8 cellular contexts compared by ENCODE assay signal in the genomic region with DNA sequence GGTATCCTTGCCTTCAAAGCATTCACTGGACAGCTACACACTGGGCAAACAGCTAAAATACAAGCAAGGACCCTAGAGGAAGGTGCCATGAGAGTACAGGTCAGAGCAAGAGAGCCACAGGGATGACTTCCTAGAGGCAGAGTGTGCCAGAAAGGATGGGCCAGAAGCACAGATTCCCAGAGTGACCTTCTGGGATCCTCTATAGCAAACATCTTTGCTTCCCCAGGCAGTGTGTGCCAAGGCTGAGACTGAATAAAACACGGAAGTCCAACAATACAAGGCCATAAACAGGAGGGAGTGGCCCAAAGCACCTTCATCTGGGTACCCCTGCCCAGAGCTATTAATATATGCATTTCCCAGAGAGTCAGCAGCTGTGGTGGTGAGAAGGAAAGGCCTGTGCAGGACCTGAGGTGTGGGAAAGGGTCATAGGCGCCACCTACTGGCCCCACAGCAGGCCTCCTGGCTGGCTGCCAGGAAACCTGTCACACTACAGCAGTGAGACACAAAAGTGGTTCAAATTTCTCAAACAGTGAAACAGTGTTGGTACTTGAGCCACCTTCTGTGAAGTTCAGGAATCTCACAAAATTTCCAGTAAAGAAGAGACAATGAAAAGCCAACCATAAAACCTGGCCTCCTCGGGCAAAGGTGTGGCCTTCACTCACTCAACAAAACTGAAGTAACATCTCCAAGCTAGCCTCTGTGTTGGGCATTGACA. TPM values are rescaled to one million over a fixed set of nuclear protein-coding genes. Genes with fewer than 3 reads are reported as not detected.
DNase-seq lines count a peak whose midpoint lies in the region; ATAC-seq and TF ChIP-seq lines count a peak whose summit lies in the region.

No MANE protein-coding gene starts in this region.

- peaks cover 35% of the 10 kb centered on the region for H3K4me1 ChIP-seq in lower lobe of right lung

- H3K9me3 ChIP-seq in lower lobe of right lung: no peaks in the 10 kb centered on the region

- intact Hi-C loops in lower lobe of right lung (cut with DNase I): no loop called here

- H3K4me3 ChIP-seq in lower lobe of right lung: no peak overlapping the region

- H3K27ac ChIP-seq in lower lobe of right lung: peak overlapping the region; percentile 73

- DNase-seq in DMS 273 treated with DMSO at 0.1 percent for 48 hours (lab: John Stamatoyannopoulos, UW): peak; percentile 59
- peak; percentile 97 for DNase-seq in NCI-H69 (lab: John Stamatoyannopoulos, UW)
- DNase-seq in activated CD4-positive, alpha-beta T cell treated with anti-CD3 and anti-CD28 coated beads, Interleukin-2, amount 50 U/mL, for 24 hours (ENCODE audit: low read depth in 1 of 2, low spot score in 1 of 2): peak; percentile 57 to 66
- DNase-seq in dermis blood vessel endothelial cell: peak; percentile 90
- peak; percentile 91 for DNase-seq in lower lobe of right lung
- peak; percentile 27 for DNase-seq in stimulated activated CD8-positive, alpha-beta memory T cell treated with anti-CD3 and anti-CD28 coated beads, Interleukin-12 subunit alpha, Interleukin-12 subunit beta, amount 100 ng/mL, for 24 hours (ENCODE audit: extremely low read depth)

- ATAC-seq in HG03565 (IDR thresholded peaks at IDR 0.05; ENCODE audit: unreplicated experiment) (peak; percentile 39), lower lobe of right lung (peak; percentile 88 to 92), HG03108 (IDR thresholded peaks at IDR 0.05; ENCODE audit: unreplicated experiment) (no peak)

- H3K27me3 ChIP-seq in lower lobe of right lung (ENCODE audit: low read depth): no peaks in the 10 kb centered on the region

- no peaks in the 10 kb centered on the region for H3K36me3 ChIP-seq in lower lobe of right lung

- peak; percentile 87 for TF ChIP-seq CTCF in lower lobe of right lung (IDR thresholded peaks at IDR 0.05)

RNA-seq across cellular contexts. Expression of gene CLPB, which starts 20.3 kb away (rescaled TPM):
- 54.1 and 66.7 TPM in 2 replicates for total RNA-seq in dermis blood vessel endothelial cell
- total RNA-seq in lower lobe of right lung: 25.7 TPM

Comparison
In these comparisons a context has a peak if more than half of its experiments do, and no peak if none do; other contexts are left out.
1. DNase-seq: peak in every context shown above with its lines; median percentile 97 in NCI-H69; 91 in lower lobe of right lung; 90 in dermis blood vessel endothelial cell; 62 in activated CD4-positive, alpha-beta T cell treated with anti-CD3 and anti-CD28 coated beads, Interleukin-2, amount 50 U/mL, for 24 hours; 59 in DMS 273 treated with DMSO at 0.1 percent for 48 hours; 27 in stimulated activated CD8-positive, alpha-beta memory T cell treated with anti-CD3 and anti-CD28 coated beads, Interleukin-12 subunit alpha, Interleukin-12 subunit beta, amount 100 ng/mL, for 24 hours.